In the genomic region with DNA sequence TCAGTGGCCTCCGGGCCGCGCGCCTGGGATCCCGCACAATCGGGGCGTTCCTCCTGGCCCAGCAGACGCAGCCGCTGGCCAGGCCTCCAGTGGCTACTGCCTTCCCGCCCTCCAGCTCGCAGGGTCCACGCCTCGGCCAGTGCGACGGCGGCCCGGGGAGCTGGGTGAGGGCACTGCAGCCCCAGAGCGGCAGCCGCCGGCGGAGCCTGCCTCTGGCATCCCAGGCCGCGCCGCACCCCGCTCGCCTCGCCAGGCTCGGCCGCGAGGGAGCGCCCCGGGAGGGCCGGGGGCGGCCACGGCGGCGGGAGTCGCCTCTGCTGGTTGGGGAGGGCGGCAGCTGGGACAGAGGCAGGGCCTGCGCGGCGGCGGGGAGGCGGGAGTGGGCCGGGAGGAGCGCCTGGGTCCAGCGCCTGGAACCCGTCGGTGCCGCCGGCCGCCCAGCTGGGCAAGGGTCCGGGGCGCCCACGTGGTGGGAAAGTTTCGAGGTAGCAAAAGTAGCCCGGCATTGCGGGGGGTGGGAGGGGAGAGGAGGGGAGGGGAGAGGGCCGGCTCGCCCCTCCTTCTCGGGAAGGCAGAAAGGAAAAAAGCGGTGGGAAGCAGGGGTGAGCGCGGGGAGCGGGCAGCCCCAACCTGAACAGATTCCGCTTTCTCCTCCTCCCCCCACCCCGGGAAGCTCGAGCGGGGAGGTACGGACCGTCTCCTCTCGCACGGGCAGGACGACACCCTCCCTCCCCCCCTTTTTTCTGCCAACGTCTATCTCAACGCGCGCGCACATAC, we compare ENCODE assay signal across 8 cellular contexts. TPM values are rescaled to one million over a fixed set of nuclear protein-coding genes. Genes with fewer than 3 reads are reported as not detected.
DNase-seq lines count a peak whose midpoint lies in the region; ATAC-seq and TF ChIP-seq lines count a peak whose summit lies in the region.

No MANE protein-coding gene starts in this region.

- H3K4me1 ChIP-seq in Panc1 (ENCODE audit: control insufficient read depth, insufficient read depth, low read length) (peaks cover 14% of the 10 kb centered on the region), foreskin keratinocyte (no peaks in the 10 kb centered on the region)

- CTCF ChIA-PET in Panc1 (lab: Charles Lee), result interaction anchor here (0.6 to 1.8 kb wide), 5 partner anchors 31 to 517 kb away, joined by 4 to 6 read pairs (median 4); no protein-coding TSS in a partner anchor

- ATAC-seq in Panc1, result peak; percentile 53
- ATAC-seq in foreskin keratinocyte, result no peak
- ATAC-seq in GM19351 (IDR thresholded peaks at IDR 0.05; ENCODE audit: unreplicated experiment), result no peak

- in situ Hi-C loops in Panc1 (cut with HindIII; ENCODE audit: low pct_unique_long_range_greater_than_20kb, low sequenced_read_pairs), result no loop called here

- H3K4me3 ChIP-seq in GM06990 (replicated peaks; ENCODE audit: low read depth, low read length) (peak overlapping the region; percentile 27), Panc1 (ENCODE audit: low read depth in 2 of 2, low read length in 2 of 2) (peak overlapping the region; percentile 50 to 57)

- TF ChIP-seq CTCF in GM06990 (IDR thresholded peaks at IDR 0.05; ENCODE audit: insufficient read depth, low read length, poor library complexity, severe bottlenecking), result no peak
- TF ChIP-seq CTCF in Panc1 (IDR thresholded peaks at IDR 0.05), result no peak; the same call in 1 of the 2 replicates
- peak; percentile 29 for TF ChIP-seq CTCF in foreskin keratinocyte (conservative IDR thresholded peaks at IDR 0.05)

- no peaks in the 10 kb centered on the region for H3K36me3 ChIP-seq in GM06990 (ENCODE audit: control insufficient read depth, insufficient read depth, low read length)
- H3K36me3 ChIP-seq in Panc1 (ENCODE audit: control insufficient read depth, insufficient read depth, low read length), result no peaks in the 10 kb centered on the region

- no TSS peak for BruUV-seq in Panc1 (replicated peaks; lab: Mats Ljungman, UMichigan)

- intact Hi-C loops in Panc1 (cut with micrococcal nuclease; ENCODE audit: unreplicated experiment), result loop anchor here (5.0 to 10.0 kb wide), 3 partner anchors 93 to 730 kb away; no protein-coding TSS in a partner anchor

- no peaks in the 10 kb centered on the region for H3K9me3 ChIP-seq in Panc1 (ENCODE audit: control insufficient read depth, insufficient read depth, low read depth, low read length)

- DNase-seq in GM06990 (ENCODE audit: extremely low read depth, insufficient read length) (no peak), Panc1 (ENCODE audit: low read depth, low spot score) (no peak), foreskin keratinocyte (no peak), putamen (ENCODE audit: low spot score) (peak; percentile 25), SHP77 treated with DMSO at 0.1 percent for 48 hours (lab: John Stamatoyannopoulos, UW) (no peak), cortex of kidney (lab: John Stamatoyannopoulos, UW) (no peak)
- no peak for DNase-seq in activated CD8-positive, alpha-beta memory T cell treated with anti-CD3 and anti-CD28 coated beads, Interleukin-2, amount 50 U/mL, for 48 hours

- POLR2A ChIA-PET in Panc1 (lab: Charles Lee), result interaction anchor here (0.6 kb wide), 2 partner anchors 259 to 646 kb away, joined by 3 to 4 read pairs; no protein-coding TSS in a partner anchor

- H3K27ac ChIP-seq in Panc1 (ENCODE audit: low read length) (no peak overlapping the region), foreskin keratinocyte (no peak overlapping the region)

- H3K27me3 ChIP-seq in GM06990 (replicated peaks; ENCODE audit: control insufficient read depth, insufficient read depth, low read length) (peaks cover 8% of the 10 kb centered on the region), Panc1 (ENCODE audit: control insufficient read depth, insufficient read depth, low read length) (no peaks in the 10 kb centered on the region), foreskin keratinocyte (peaks cover 91% of the 10 kb centered on the region)

RNA-seq across cellular contexts. Expression of gene INHBB, which starts 1.5 kb away (rescaled TPM):
- total RNA-seq in Panc1 (2021; ENCODE audit: unreplicated experiment) (38.2 TPM), foreskin keratinocyte (not detected in 2 replicates)
- 36.3 TPM for polyA plus RNA-seq in Panc1 (2012; ENCODE audit: insufficient read length)
- not detected in 2 replicates for polyA plus RNA-seq in foreskin keratinocyte

Comparison
In these comparisons a context has a peak if more than half of its experiments do, and no peak if none do; other contexts are left out.
1. RNA of gene INHBB, which starts 1.5 kb away (total RNA-seq): 38.2 TPM in Panc1 (single experiment); not detected in foreskin keratinocyte; every median in the first group is over 10 times any median in the second.